Comparison of ENCODE assay signal across 8 cellular contexts in genomic region chr10:92965314-92965713, GRCh38.
DNase-seq lines count a peak whose midpoint lies in the region; ATAC-seq and FAIRE-seq lines count a peak whose summit lies in the region.

No MANE protein-coding gene starts in this region.

- H3K9ac ChIP-seq in adipocyte (ENCODE audit: low read length) = peak overlapping the region; percentile 76

- ATAC-seq in GM18858 (IDR thresholded peaks at IDR 0.05; ENCODE audit: unreplicated experiment) (no peak), aorta (ENCODE audit: low FRiP score) (no peak), HG02885 (IDR thresholded peaks at IDR 0.05; ENCODE audit: poor library complexity, unreplicated experiment) (no peak)

- intact Hi-C loops in aorta (cut with DNase I) = loop anchor here (5.0 to 10.0 kb wide), 3 partner anchors 42 to 79 kb away; no protein-coding TSS in a partner anchor

- H3K27me3 ChIP-seq in adipocyte (replicated peaks; ENCODE audit: control insufficient read depth, insufficient read depth, low read length) = no peaks in the 10 kb centered on the region
- H3K27me3 ChIP-seq in aorta (ENCODE audit: control insufficient read depth in 1 of 2, insufficient read depth in 2 of 2, low read length in 1 of 2) = no peaks in the 10 kb centered on the region

- H3K4me3 ChIP-seq in adipocyte (ENCODE audit: low read length) (peak overlapping the region; percentile 76), aorta (ENCODE audit: low read length in 2 of 2) (no peak overlapping the region)

- no peak overlapping the region for H3K27ac ChIP-seq in aorta (ENCODE audit: low read depth in 1 of 2, low read length in 2 of 2)

- H3K4me1 ChIP-seq in adipocyte (ENCODE audit: control insufficient read depth, insufficient read depth, low read length) = peaks cover 10% of the 10 kb centered on the region
- peaks cover 0 to 2% of the 10 kb centered on the region in 2 donors for H3K4me1 ChIP-seq in aorta (ENCODE audit: control insufficient read depth in 1 of 2, insufficient read depth in 2 of 2, low read length in 2 of 2)

- H3K36me3 ChIP-seq in adipocyte (ENCODE audit: control insufficient read depth, insufficient read depth, low read length, severe bottlenecking) (no peaks in the 10 kb centered on the region), aorta (ENCODE audit: control insufficient read depth in 1 of 2, insufficient read depth in 2 of 2, low read length in 1 of 2) (no peaks in the 10 kb centered on the region)

- WGBS in aorta, 2 donors = 28 to 51% methylated on average over 2 of the region's 2 CpGs

- DNase-seq in ELR (ENCODE audit: low read depth) (peak; percentile 79), Kasumi-1 (lab: John Stamatoyannopoulos, UW) (peak; percentile 78), adipocyte (ENCODE audit: low read depth) (peak; percentile 88), inferior parietal cortex (ENCODE audit: extremely low spot score) (peak; percentile 68), urothelium cell line (ENCODE audit: low spot score) (peak; percentile 8), aorta (no peak)

- no peak for FAIRE-seq in urothelium cell line (lab: Jason Lieb, UNC)

- no peaks in the 10 kb centered on the region for H3K9me3 ChIP-seq in adipocyte (ENCODE audit: control insufficient read depth, low read length)
- no peaks in the 10 kb centered on the region for H3K9me3 ChIP-seq in aorta (ENCODE audit: control insufficient read depth, low read length)

Comparison
In these comparisons a context has a peak if more than half of its experiments do, and no peak if none do; other contexts are left out.
1. DNase-seq: peak in ELR (single experiment), Kasumi-1 (2 of 2), adipocyte (single experiment), inferior parietal cortex (single experiment) and urothelium cell line (single experiment); none in aorta (0 of 2).